In the genomic region with DNA sequence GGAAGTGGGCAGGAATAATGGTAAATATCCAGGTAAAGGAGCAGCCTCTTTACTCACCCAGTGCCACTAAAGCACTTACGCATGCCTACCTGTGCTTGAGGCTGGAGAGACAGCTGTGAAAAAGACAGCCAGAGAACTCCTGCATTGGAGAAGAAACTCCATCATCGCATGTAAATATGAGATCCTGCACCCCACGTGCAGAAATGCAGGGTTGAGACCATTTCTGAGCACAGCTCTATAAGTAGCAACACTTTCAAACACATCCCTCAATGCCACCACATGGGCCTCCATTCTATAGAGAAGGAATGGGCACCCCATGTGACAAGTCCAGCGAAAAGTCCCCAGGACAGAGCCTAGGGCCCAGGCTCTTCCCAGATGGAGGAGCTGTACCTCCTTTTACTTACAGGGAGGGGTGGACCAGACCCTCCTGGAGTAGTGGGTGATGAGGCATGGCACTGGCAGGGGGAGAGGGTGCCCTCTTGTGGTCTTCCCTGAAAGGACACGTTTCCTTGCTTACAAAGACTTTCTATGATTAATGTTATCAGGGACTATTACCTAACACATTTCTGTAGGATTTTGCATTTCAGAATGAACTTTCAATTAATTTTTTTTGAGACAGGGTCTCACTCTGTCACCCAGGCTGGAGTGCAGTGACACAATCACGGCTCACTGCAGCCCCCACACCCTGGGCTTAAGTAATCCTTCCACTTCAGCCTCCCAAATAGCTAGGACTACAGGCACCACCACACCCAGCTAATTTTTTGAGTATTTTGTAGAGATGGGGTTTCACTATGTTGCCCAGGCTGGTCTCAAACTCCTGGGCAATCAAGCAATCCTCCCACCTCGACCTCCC, we compare ENCODE assay signal across 1 cellular context.
TF ChIP-seq lines count a peak whose summit lies in the region.

No MANE protein-coding gene starts in this region.

TF ChIP-seq in K562, 482 proteins besides CTCF, POLR2A, EP300 and RAD21 (continued from another document and continues in another):
- TF ChIP-seq CAMTA2 (CRISPR knock-in tag; conservative IDR thresholded peaks at IDR 0.05), result no peak
- TF ChIP-seq, protein P1, sequence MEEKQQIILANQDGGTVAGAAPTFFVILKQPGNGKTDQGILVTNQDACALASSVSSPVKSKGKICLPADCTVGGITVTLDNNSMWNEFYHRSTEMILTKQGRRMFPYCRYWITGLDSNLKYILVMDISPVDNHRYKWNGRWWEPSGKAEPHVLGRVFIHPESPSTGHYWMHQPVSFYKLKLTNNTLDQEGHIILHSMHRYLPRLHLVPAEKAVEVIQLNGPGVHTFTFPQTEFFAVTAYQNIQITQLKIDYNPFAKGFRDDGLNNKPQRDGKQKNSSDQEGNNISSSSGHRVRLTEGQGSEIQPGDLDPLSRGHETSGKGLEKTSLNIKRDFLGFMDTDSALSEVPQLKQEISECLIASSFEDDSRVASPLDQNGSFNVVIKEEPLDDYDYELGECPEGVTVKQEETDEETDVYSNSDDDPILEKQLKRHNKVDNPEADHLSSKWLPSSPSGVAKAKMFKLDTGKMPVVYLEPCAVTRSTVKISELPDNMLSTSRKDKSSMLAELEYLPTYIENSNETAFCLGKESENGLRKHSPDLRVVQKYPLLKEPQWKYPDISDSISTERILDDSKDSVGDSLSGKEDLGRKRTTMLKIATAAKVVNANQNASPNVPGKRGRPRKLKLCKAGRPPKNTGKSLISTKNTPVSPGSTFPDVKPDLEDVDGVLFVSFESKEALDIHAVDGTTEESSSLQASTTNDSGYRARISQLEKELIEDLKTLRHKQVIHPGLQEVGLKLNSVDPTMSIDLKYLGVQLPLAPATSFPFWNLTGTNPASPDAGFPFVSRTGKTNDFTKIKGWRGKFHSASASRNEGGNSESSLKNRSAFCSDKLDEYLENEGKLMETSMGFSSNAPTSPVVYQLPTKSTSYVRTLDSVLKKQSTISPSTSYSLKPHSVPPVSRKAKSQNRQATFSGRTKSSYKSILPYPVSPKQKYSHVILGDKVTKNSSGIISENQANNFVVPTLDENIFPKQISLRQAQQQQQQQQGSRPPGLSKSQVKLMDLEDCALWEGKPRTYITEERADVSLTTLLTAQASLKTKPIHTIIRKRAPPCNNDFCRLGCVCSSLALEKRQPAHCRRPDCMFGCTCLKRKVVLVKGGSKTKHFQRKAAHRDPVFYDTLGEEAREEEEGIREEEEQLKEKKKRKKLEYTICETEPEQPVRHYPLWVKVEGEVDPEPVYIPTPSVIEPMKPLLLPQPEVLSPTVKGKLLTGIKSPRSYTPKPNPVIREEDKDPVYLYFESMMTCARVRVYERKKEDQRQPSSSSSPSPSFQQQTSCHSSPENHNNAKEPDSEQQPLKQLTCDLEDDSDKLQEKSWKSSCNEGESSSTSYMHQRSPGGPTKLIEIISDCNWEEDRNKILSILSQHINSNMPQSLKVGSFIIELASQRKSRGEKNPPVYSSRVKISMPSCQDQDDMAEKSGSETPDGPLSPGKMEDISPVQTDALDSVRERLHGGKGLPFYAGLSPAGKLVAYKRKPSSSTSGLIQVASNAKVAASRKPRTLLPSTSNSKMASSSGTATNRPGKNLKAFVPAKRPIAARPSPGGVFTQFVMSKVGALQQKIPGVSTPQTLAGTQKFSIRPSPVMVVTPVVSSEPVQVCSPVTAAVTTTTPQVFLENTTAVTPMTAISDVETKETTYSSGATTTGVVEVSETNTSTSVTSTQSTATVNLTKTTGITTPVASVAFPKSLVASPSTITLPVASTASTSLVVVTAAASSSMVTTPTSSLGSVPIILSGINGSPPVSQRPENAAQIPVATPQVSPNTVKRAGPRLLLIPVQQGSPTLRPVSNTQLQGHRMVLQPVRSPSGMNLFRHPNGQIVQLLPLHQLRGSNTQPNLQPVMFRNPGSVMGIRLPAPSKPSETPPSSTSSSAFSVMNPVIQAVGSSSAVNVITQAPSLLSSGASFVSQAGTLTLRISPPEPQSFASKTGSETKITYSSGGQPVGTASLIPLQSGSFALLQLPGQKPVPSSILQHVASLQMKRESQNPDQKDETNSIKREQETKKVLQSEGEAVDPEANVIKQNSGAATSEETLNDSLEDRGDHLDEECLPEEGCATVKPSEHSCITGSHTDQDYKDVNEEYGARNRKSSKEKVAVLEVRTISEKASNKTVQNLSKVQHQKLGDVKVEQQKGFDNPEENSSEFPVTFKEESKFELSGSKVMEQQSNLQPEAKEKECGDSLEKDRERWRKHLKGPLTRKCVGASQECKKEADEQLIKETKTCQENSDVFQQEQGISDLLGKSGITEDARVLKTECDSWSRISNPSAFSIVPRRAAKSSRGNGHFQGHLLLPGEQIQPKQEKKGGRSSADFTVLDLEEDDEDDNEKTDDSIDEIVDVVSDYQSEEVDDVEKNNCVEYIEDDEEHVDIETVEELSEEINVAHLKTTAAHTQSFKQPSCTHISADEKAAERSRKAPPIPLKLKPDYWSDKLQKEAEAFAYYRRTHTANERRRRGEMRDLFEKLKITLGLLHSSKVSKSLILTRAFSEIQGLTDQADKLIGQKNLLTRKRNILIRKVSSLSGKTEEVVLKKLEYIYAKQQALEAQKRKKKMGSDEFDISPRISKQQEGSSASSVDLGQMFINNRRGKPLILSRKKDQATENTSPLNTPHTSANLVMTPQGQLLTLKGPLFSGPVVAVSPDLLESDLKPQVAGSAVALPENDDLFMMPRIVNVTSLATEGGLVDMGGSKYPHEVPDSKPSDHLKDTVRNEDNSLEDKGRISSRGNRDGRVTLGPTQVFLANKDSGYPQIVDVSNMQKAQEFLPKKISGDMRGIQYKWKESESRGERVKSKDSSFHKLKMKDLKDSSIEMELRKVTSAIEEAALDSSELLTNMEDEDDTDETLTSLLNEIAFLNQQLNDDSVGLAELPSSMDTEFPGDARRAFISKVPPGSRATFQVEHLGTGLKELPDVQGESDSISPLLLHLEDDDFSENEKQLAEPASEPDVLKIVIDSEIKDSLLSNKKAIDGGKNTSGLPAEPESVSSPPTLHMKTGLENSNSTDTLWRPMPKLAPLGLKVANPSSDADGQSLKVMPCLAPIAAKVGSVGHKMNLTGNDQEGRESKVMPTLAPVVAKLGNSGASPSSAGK (IDR thresholded peaks at IDR 0.05), result no peak
- no peak for TF ChIP-seq SMAD2 (IDR thresholded peaks at IDR 0.05; ENCODE audit: low read depth, low read length)
- TF ChIP-seq ZNF586 (CRISPR knock-in tag; conservative IDR thresholded peaks at IDR 0.05), result no peak
- TF ChIP-seq RBM34 (IDR thresholded peaks at IDR 0.05; ENCODE audit: borderline replicate concordance, insufficient read depth, low read length), result no peak
- no peak for TF ChIP-seq ZNF253 (CRISPR knock-in tag; conservative IDR thresholded peaks at IDR 0.05)
- 0 out of 2 replicates have a peak, but pooled peaks have one; percentile 24 for TF ChIP-seq CC2D1A (IDR thresholded peaks at IDR 0.05)
- TF ChIP-seq RFX7 (CRISPR knock-in tag; IDR thresholded peaks at IDR 0.05), result no peak
- TF ChIP-seq, protein P2, sequence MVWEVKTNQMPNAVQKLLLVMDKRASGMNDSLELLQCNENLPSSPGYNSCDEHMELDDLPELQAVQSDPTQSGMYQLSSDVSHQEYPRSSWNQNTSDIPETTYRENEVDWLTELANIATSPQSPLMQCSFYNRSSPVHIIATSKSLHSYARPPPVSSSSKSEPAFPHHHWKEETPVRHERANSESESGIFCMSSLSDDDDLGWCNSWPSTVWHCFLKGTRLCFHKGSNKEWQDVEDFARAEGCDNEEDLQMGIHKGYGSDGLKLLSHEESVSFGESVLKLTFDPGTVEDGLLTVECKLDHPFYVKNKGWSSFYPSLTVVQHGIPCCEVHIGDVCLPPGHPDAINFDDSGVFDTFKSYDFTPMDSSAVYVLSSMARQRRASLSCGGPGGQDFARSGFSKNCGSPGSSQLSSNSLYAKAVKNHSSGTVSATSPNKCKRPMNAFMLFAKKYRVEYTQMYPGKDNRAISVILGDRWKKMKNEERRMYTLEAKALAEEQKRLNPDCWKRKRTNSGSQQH (CRISPR knock-in tag; IDR thresholded peaks at IDR 0.05), result no peak
- TF ChIP-seq, protein P3, sequence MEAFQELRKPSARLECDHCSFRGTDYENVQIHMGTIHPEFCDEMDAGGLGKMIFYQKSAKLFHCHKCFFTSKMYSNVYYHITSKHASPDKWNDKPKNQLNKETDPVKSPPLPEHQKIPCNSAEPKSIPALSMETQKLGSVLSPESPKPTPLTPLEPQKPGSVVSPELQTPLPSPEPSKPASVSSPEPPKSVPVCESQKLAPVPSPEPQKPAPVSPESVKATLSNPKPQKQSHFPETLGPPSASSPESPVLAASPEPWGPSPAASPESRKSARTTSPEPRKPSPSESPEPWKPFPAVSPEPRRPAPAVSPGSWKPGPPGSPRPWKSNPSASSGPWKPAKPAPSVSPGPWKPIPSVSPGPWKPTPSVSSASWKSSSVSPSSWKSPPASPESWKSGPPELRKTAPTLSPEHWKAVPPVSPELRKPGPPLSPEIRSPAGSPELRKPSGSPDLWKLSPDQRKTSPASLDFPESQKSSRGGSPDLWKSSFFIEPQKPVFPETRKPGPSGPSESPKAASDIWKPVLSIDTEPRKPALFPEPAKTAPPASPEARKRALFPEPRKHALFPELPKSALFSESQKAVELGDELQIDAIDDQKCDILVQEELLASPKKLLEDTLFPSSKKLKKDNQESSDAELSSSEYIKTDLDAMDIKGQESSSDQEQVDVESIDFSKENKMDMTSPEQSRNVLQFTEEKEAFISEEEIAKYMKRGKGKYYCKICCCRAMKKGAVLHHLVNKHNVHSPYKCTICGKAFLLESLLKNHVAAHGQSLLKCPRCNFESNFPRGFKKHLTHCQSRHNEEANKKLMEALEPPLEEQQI (IDR thresholded peaks at IDR 0.05), result no peak
- TF ChIP-seq NFXL1 (CRISPR knock-in tag; IDR thresholded peaks at IDR 0.05), result no peak
- TF ChIP-seq, protein P4, sequence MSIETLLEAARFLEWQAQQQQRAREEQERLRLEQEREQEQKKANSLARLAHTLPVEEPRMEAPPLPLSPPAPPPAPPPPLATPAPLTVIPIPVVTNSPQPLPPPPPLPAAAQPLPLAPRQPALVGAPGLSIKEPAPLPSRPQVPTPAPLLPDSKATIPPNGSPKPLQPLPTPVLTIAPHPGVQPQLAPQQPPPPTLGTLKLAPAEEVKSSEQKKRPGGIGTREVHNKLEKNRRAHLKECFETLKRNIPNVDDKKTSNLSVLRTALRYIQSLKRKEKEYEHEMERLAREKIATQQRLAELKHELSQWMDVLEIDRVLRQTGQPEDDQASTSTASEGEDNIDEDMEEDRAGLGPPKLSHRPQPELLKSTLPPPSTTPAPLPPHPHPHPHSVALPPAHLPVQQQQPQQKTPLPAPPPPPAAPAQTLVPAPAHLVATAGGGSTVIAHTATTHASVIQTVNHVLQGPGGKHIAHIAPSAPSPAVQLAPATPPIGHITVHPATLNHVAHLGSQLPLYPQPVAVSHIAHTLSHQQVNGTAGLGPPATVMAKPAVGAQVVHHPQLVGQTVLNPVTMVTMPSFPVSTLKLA (conservative IDR thresholded peaks at IDR 0.05), result no peak
- TF ChIP-seq ZNF133 (CRISPR knock-in tag; IDR thresholded peaks at IDR 0.05), result no peak
- TF ChIP-seq CREB1 (IDR thresholded peaks at IDR 0.05), result no peak
- peak; percentile 47; the same call in 1 of the 2 replicates for TF ChIP-seq CREB1 (CRISPR knock-in tag; IDR thresholded peaks at IDR 0.05)
- no peak for TF ChIP-seq ZC3H8 (IDR thresholded peaks at IDR 0.05)
- TF ChIP-seq SIRT6 (IDR thresholded peaks at IDR 0.05; ENCODE audit: low read depth, low read length), result no peak
- TF ChIP-seq ZNF212 (CRISPR knock-in tag; IDR thresholded peaks at IDR 0.05), result no peak
- TF ChIP-seq, protein P5, sequence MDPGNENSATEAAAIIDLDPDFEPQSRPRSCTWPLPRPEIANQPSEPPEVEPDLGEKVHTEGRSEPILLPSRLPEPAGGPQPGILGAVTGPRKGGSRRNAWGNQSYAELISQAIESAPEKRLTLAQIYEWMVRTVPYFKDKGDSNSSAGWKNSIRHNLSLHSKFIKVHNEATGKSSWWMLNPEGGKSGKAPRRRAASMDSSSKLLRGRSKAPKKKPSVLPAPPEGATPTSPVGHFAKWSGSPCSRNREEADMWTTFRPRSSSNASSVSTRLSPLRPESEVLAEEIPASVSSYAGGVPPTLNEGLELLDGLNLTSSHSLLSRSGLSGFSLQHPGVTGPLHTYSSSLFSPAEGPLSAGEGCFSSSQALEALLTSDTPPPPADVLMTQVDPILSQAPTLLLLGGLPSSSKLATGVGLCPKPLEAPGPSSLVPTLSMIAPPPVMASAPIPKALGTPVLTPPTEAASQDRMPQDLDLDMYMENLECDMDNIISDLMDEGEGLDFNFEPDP (CRISPR knock-in tag; IDR thresholded peaks at IDR 0.05), result no peak
- no peak for TF ChIP-seq ZNF263 (CRISPR knock-in tag; IDR thresholded peaks at IDR 0.05; ENCODE audit: borderline replicate concordance)
- no peak for TF ChIP-seq ZNF436 (CRISPR knock-in tag; IDR thresholded peaks at IDR 0.05)
- TF ChIP-seq CBFB (CRISPR knock-in tag; IDR thresholded peaks at IDR 0.05), result no peak
- TF ChIP-seq, protein P6, sequence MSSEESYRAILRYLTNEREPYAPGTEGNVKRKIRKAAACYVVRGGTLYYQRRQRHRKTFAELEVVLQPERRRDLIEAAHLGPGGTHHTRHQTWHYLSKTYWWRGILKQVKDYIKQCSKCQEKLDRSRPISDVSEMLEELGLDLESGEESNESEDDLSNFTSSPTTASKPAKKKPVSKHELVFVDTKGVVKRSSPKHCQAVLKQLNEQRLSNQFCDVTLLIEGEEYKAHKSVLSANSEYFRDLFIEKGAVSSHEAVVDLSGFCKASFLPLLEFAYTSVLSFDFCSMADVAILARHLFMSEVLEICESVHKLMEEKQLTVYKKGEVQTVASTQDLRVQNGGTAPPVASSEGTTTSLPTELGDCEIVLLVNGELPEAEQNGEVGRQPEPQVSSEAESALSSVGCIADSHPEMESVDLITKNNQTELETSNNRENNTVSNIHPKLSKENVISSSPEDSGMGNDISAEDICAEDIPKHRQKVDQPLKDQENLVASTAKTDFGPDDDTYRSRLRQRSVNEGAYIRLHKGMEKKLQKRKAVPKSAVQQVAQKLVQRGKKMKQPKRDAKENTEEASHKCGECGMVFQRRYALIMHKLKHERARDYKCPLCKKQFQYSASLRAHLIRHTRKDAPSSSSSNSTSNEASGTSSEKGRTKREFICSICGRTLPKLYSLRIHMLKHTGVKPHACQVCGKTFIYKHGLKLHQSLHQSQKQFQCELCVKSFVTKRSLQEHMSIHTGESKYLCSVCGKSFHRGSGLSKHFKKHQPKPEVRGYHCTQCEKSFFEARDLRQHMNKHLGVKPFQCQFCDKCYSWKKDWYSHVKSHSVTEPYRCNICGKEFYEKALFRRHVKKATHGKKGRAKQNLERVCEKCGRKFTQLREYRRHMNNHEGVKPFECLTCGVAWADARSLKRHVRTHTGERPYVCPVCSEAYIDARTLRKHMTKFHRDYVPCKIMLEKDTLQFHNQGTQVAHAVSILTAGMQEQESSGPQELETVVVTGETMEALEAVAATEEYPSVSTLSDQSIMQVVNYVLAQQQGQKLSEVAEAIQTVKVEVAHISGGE (CRISPR knock-in tag; IDR thresholded peaks at IDR 0.05), result no peak
- TF ChIP-seq, protein P7, sequence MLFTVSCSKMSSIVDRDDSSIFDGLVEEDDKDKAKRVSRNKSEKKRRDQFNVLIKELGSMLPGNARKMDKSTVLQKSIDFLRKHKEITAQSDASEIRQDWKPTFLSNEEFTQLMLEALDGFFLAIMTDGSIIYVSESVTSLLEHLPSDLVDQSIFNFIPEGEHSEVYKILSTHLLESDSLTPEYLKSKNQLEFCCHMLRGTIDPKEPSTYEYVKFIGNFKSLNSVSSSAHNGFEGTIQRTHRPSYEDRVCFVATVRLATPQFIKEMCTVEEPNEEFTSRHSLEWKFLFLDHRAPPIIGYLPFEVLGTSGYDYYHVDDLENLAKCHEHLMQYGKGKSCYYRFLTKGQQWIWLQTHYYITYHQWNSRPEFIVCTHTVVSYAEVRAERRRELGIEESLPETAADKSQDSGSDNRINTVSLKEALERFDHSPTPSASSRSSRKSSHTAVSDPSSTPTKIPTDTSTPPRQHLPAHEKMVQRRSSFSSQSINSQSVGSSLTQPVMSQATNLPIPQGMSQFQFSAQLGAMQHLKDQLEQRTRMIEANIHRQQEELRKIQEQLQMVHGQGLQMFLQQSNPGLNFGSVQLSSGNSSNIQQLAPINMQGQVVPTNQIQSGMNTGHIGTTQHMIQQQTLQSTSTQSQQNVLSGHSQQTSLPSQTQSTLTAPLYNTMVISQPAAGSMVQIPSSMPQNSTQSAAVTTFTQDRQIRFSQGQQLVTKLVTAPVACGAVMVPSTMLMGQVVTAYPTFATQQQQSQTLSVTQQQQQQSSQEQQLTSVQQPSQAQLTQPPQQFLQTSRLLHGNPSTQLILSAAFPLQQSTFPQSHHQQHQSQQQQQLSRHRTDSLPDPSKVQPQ (CRISPR knock-in tag; IDR thresholded peaks at IDR 0.05; ENCODE audit: borderline replicate concordance), result no peak
- no peak for TF ChIP-seq ZNF408 (CRISPR knock-in tag; IDR thresholded peaks at IDR 0.05; ENCODE audit: low read depth)
- TF ChIP-seq ZBED1 (IDR thresholded peaks at IDR 0.05), result no peak
